1 cellular context compared by ENCODE assay signal in genomic region chr11:118401880-118402590, GRCh38.
TF ChIP-seq lines count a peak whose summit lies in the region.

No MANE protein-coding gene starts in this region.

TF ChIP-seq in K562, 482 proteins besides CTCF, POLR2A, EP300 and RAD21 (continues in another document):
- TF ChIP-seq STAT5A (IDR thresholded peaks at IDR 0.05; ENCODE audit: borderline replicate concordance, low read length) = no peak
- TF ChIP-seq E2F1 (CRISPR knock-in tag; IDR thresholded peaks at IDR 0.05) = peak; percentile 39; the same call in 1 of the 2 replicates
- no peak for TF ChIP-seq ZNF79 (CRISPR knock-in tag; IDR thresholded peaks at IDR 0.05; ENCODE audit: low read depth)
- no peak for TF ChIP-seq SAFB2 (IDR thresholded peaks at IDR 0.05; ENCODE audit: borderline replicate concordance, low read depth, low read length, severe bottlenecking)
- TF ChIP-seq MAFK (IDR thresholded peaks at IDR 0.05; ENCODE audit: low read length) = no peak
- no peak for TF ChIP-seq ZNF184 (CRISPR knock-in tag; IDR thresholded peaks at IDR 0.05)
- TF ChIP-seq SNRNP70 (optimal IDR thresholded peaks at IDR 0.05; ENCODE audit: low read depth, low read length) = no peak
- no peak for TF ChIP-seq ZC3H8 (IDR thresholded peaks at IDR 0.05)
- TF ChIP-seq PREB (CRISPR knock-in tag; IDR thresholded peaks at IDR 0.05) = peak; percentile 8; the same call in 1 of the 2 replicates
- no peak for TF ChIP-seq CBX5 (IDR thresholded peaks at IDR 0.05; ENCODE audit: borderline replicate concordance, low read depth)
- TF ChIP-seq CEBPG (CRISPR knock-in tag; IDR thresholded peaks at IDR 0.05) = no peak
- peak in 1 of 2 experiments; percentile 60; a peak in 2 of 4 replicates for TF ChIP-seq CEBPG (tag; conservative IDR thresholded peaks at IDR 0.05 in 1 of 2, IDR thresholded peaks at IDR 0.05 in 1 of 2)
- no peak for TF ChIP-seq PTRF (tag; IDR thresholded peaks at IDR 0.05)
- no peak for TF ChIP-seq SPI1 (IDR thresholded peaks at IDR 0.05; ENCODE audit: borderline replicate concordance, low read depth, low read length)
- TF ChIP-seq ZNF431 (CRISPR knock-in tag; IDR thresholded peaks at IDR 0.05) = 0 out of 2 replicates have a peak, but pooled peaks have one; percentile 20
- TF ChIP-seq ZBTB9 (CRISPR knock-in tag; IDR thresholded peaks at IDR 0.05) = no peak
- peak; percentile 0 for TF ChIP-seq SAP30 (IDR thresholded peaks at IDR 0.05; ENCODE audit: borderline replicate concordance, insufficient read depth, low read depth, low read length, poor library complexity, severe bottlenecking)
- TF ChIP-seq KLF6 (CRISPR knock-in tag; IDR thresholded peaks at IDR 0.05; ENCODE audit: borderline replicate concordance) = no peak
- no peak for TF ChIP-seq C11orf30 (IDR thresholded peaks at IDR 0.05; ENCODE audit: low read depth)
- TF ChIP-seq SAFB (IDR thresholded peaks at IDR 0.05; ENCODE audit: borderline replicate concordance, low read depth, low read length) = no peak
- TF ChIP-seq STAG1 (CRISPR knock-in tag; IDR thresholded peaks at IDR 0.05; ENCODE audit: borderline replicate concordance) = no peak
- no peak for TF ChIP-seq FOXK1 (CRISPR knock-in tag; IDR thresholded peaks at IDR 0.05; ENCODE audit: borderline replicate concordance)
- no peak for TF ChIP-seq MTA3 (IDR thresholded peaks at IDR 0.05; ENCODE audit: borderline replicate concordance)
- no peak for TF ChIP-seq E4F1 (CRISPR knock-in tag; IDR thresholded peaks at IDR 0.05; ENCODE audit: borderline replicate concordance)
- TF ChIP-seq CHD1 (IDR thresholded peaks at IDR 0.05; ENCODE audit: low read length) = peak; percentile 77
- peak; percentile 19 for TF ChIP-seq RBBP5 (IDR thresholded peaks at IDR 0.05; ENCODE audit: borderline replicate concordance, insufficient read depth, low read length, poor library complexity, severe bottlenecking)
- TF ChIP-seq THAP7 (CRISPR knock-in tag; IDR thresholded peaks at IDR 0.05) = no peak
- peak; percentile 63; the same call in 1 of the 2 replicates for TF ChIP-seq AFF4 (CRISPR knock-in tag; IDR thresholded peaks at IDR 0.05)
- TF ChIP-seq ZNF609 (CRISPR knock-in tag; IDR thresholded peaks at IDR 0.05; ENCODE audit: borderline replicate concordance) = no peak
- TF ChIP-seq CEBPZ (IDR thresholded peaks at IDR 0.05; ENCODE audit: borderline replicate concordance, low read depth, low read length) = no peak
- no peak for TF ChIP-seq CBX8 (IDR thresholded peaks at IDR 0.05; ENCODE audit: borderline replicate concordance, extremely low read depth, low read depth, low read length, poor library complexity, severe bottlenecking)
- 0 out of 2 replicates have a peak, but pooled peaks have one; percentile 16 for TF ChIP-seq ZNF282 (CRISPR knock-in tag; IDR thresholded peaks at IDR 0.05)
- no peak for TF ChIP-seq DDX20 (tag; IDR thresholded peaks at IDR 0.05; ENCODE audit: low read depth)
- no peak for TF ChIP-seq MNT (conservative IDR thresholded peaks at IDR 0.05)
- TF ChIP-seq NCOA6 (IDR thresholded peaks at IDR 0.05) = no peak
